In genomic region chr16:4847774-4848587, GRCh38 we compare ENCODE assay signal across 9 cellular contexts. TPM values are rescaled to one million over a fixed set of nuclear protein-coding genes. Genes with fewer than 3 reads are reported as not detected.
A peak's percentile ranks its signal among the peaks of the same experiment; 100 is the strongest.
DNase-seq lines count a peak whose midpoint lies in the region; ATAC-seq and TF ChIP-seq lines count a peak whose summit lies in the region.
"Had no signal": no experiment of that assay in that cellular context is flagged by ENCODE, and none has a peak within 500 bp of the region (broad histone marks: within the 10 kb centered on the region; RNA-seq: fewer than 3 reads in every experiment).

No MANE protein-coding gene starts in this region.

- WGBS in body of pancreas, 2 donors: 0 to 1% methylated on average over 8 to 72 of the region's 83 CpGs
- WGBS in smooth muscle cell (ENCODE audit: low lambda C conversion rate): under 1% methylated on average over 83 of the region's 83 CpGs

- DNase-seq in CD4-positive, alpha-beta T cell: peak; percentile 5 to 44 (median 19)
- DNase-seq in T-cell (peak in 24 of 34 experiments; percentile 1 to 57 (median 14)), body of pancreas (peak; percentile 75 to 87 (median 78)), iPS-NIHi11 (ENCODE audit: low spot score) (peak; percentile 66), smooth muscle cell (lab: John Stamatoyannopoulos, UW; ENCODE audit: unreplicated experiment) (no peak), NCI-H510A treated with DMSO at 0.1 percent for 48 hours (lab: John Stamatoyannopoulos, UW) (no peak)

- peak overlapping the region; percentile 94 for H3K9ac ChIP-seq in smooth muscle cell (ENCODE audit: low read depth)

- peak overlapping the region; percentile 91 for H3K4me2 ChIP-seq in smooth muscle cell

- H3K27ac Mint-ChIP-seq in CD4-positive, alpha-beta T cell: peak overlapping the region; percentile 85
- H3K27ac Mint-ChIP-seq in T-cell: peak overlapping the region; percentile 75 to 86

- no peaks in the 10 kb centered on the region for H3K27me3 Mint-ChIP-seq in CD4-positive, alpha-beta T cell
- H3K27me3 Mint-ChIP-seq in T-cell: no peaks in the 10 kb centered on the region

- no peaks in the 10 kb centered on the region for H3K9me3 Mint-ChIP-seq in CD4-positive, alpha-beta T cell
- H3K9me3 Mint-ChIP-seq in T-cell: no peaks in the 10 kb centered on the region

- TF ChIP-seq POLR2A in body of pancreas (IDR thresholded peaks at IDR 0.05): no peak

- H3K4me3 ChIP-seq in body of pancreas (peak overlapping the region; percentile 60 to 94), smooth muscle cell (peak overlapping the region; percentile 82)

- H3K4me3 Mint-ChIP-seq in CD4-positive, alpha-beta T cell: peak overlapping the region; percentile 86
- H3K4me3 Mint-ChIP-seq in T-cell: peak overlapping the region; percentile 88 to 90 (median 88)

- POLR2A ChIA-PET in CD4-positive, alpha-beta T cell (lab: Charles Lee): interaction anchor here (0.7 to 2.6 kb wide), 7 partner anchors 14 to 232 kb away, joined by 3 to 14 read pairs (median 5); partner anchors contain the start of genes ANKS3, DNAAF8, ROGDI and SEC14L5
- POLR2A ChIA-PET in T-cell (lab: Charles Lee): no interaction called here

- H3K36me3 ChIP-seq in body of pancreas (replicated peaks in 1 of 2; ENCODE audit: insufficient read depth in 1 of 2, low read depth in 2 of 2): peaks cover 0 to 13% of the 10 kb centered on the region in 2 donors
- H3K36me3 ChIP-seq in smooth muscle cell (ENCODE audit: low read depth): peaks cover 6% of the 10 kb centered on the region

- H3K9me3 ChIP-seq in CD4-positive, alpha-beta T cell (ENCODE audit: control insufficient read depth, low read length): no peaks in the 10 kb centered on the region
- H3K9me3 ChIP-seq in body of pancreas: no peaks in the 10 kb centered on the region
- no peaks in the 10 kb centered on the region for H3K9me3 ChIP-seq in smooth muscle cell (replicated peaks; ENCODE audit: low read depth)

- H3K27me3 ChIP-seq in CD4-positive, alpha-beta T cell (ENCODE audit: control insufficient read depth, insufficient read depth, low read length): no peaks in the 10 kb centered on the region
- H3K27me3 ChIP-seq in body of pancreas (no peaks in the 10 kb centered on the region), smooth muscle cell (ENCODE audit: low read depth) (no peaks in the 10 kb centered on the region)

- H3F3A ChIP-seq in smooth muscle cell (ENCODE audit: low read depth): peaks cover 5% of the 10 kb centered on the region

- H3K4me1 Mint-ChIP-seq in CD4-positive, alpha-beta T cell (ENCODE audit: low read depth): peaks cover 64% of the 10 kb centered on the region
- peaks cover 56 to 65% (median 64%) of the 10 kb centered on the region in 3 donors for H3K4me1 Mint-ChIP-seq in T-cell

- H3K4me1 ChIP-seq in body of pancreas: peaks cover 47% of the 10 kb centered on the region
- H3K4me1 ChIP-seq in smooth muscle cell (ENCODE audit: low read depth): peaks cover 32% of the 10 kb centered on the region

- peak overlapping the region; percentile 93 for H3K27ac ChIP-seq in CD4-positive, alpha-beta T cell (ENCODE audit: low read depth, low read length)
- H3K27ac ChIP-seq in body of pancreas (peak overlapping the region; percentile 89 to 99 (median 94)), smooth muscle cell (ENCODE audit: low read depth) (peak overlapping the region; percentile 92)

- peak overlapping the region; percentile 91 for H2AFZ ChIP-seq in smooth muscle cell (ENCODE audit: low read depth)

- H3K36me3 Mint-ChIP-seq in CD4-positive, alpha-beta T cell (ENCODE audit: low read depth): peaks cover 49% of the 10 kb centered on the region
- H3K36me3 Mint-ChIP-seq in T-cell: peaks cover 9% of the 10 kb centered on the region

- intact Hi-C loops in CD4-positive, alpha-beta T cell (cut with DNase I, micrococcal nuclease): loop anchor here in 1 of 2 experiments (1.0 to 10.0 kb wide), 7 partner anchors 43 to 596 kb away; partner anchors contain the start of genes ALG1, ANKS3, DNAAF8 and NAGPA
- intact Hi-C loops in body of pancreas (cut with DNase I): no loop called here

- CTCF ChIA-PET in CD4-positive, alpha-beta T cell (lab: Charles Lee): interaction anchor here (0.9 to 1.2 kb wide), 2 partner anchors 232 to 237 kb away, joined by 3 read pairs; no protein-coding TSS in a partner anchor
- CTCF ChIA-PET in T-cell (lab: Charles Lee): no interaction called here

- no peak for TF ChIP-seq CTCF in CD4-positive, alpha-beta T cell (IDR thresholded peaks at IDR 0.05)
- TF ChIP-seq CTCF in body of pancreas (IDR thresholded peaks at IDR 0.05) (no peak), smooth muscle cell (IDR thresholded peaks at IDR 0.05; ENCODE audit: borderline replicate concordance, insufficient read depth, poor library complexity, severe bottlenecking) (no peak)

- peaks cover 83% of the 10 kb centered on the region for H3K79me2 ChIP-seq in smooth muscle cell (ENCODE audit: low read depth)

- H4K20me1 ChIP-seq in smooth muscle cell (ENCODE audit: low read depth): peaks cover 70% of the 10 kb centered on the region

- peak; percentile 5 for ATAC-seq in CD4-positive, alpha-beta T cell (ENCODE audit: poor library complexity)
- ATAC-seq in GM19395 (IDR thresholded peaks at IDR 0.05; ENCODE audit: unreplicated experiment): peak; percentile 23
- peak; percentile 11 for ATAC-seq in HG03457 (IDR thresholded peaks at IDR 0.05; ENCODE audit: unreplicated experiment)
- ATAC-seq in T-cell (replicated peaks in 1 of 4): peak; percentile 7 to 25 (median 17)
- ATAC-seq in body of pancreas: peak; percentile 22

RNA-seq across cellular contexts. Expression of gene UBN1, which starts 0.7 kb away (rescaled TPM):
- total RNA-seq in CD4-positive, alpha-beta T cell: 10 to 100 TPM; 45.7 to 45.8 TPM
- total RNA-seq in T-cell (10 to 100 TPM; 41.8 to 53.7 (median 48.2) TPM), body of pancreas (10 to 100 TPM; 20.8 to 41.2 TPM), smooth muscle cell (18.8 and 29.7 TPM in 2 replicates)
- polyA plus RNA-seq in smooth muscle cell: 16.2 and 23.4 TPM in 2 replicates

RNA-seq across cellular contexts. Expression of gene GLYR1, which starts 0.9 kb away (rescaled TPM):
- total RNA-seq in CD4-positive, alpha-beta T cell: 10 to 100 TPM; 71.7 to 77.2 TPM
- 100 to 1,000 TPM in 3 of 5 donors, 10 to 100 TPM in 2; 95.5 to 106 (median 102) TPM for total RNA-seq in T-cell
- 10 to 100 TPM; 19.7 to 27.7 TPM for total RNA-seq in body of pancreas
- 26.4 and 27.8 TPM in 2 replicates for total RNA-seq in smooth muscle cell
- 28.9 and 35.1 TPM in 2 replicates for polyA plus RNA-seq in smooth muscle cell

RNA-seq across cellular contexts. Expression of gene ROGDI, which starts 45.5 kb away (rescaled TPM):
- 10 to 100 TPM in 1 of 2 experiments, 1 to 10 TPM in 1; 9.4 to 11.0 TPM for total RNA-seq in CD4-positive, alpha-beta T cell
- 10 to 100 TPM; 12.1 to 20.2 (median 13.2) TPM for total RNA-seq in T-cell
- 10 to 100 TPM; 21.8 to 25.9 TPM for total RNA-seq in body of pancreas
- total RNA-seq in smooth muscle cell: 21.6 and 32.1 TPM in 2 replicates
- 45.6 and 48.7 TPM in 2 replicates for polyA plus RNA-seq in smooth muscle cell

RNA-seq across cellular contexts. Expression of gene SMIM22, which starts 52.8 kb away (rescaled TPM):
- total RNA-seq in CD4-positive, alpha-beta T cell: not detected
- total RNA-seq in T-cell: not detected
- total RNA-seq in body of pancreas: 10 to 100 TPM in 1 of 2 donors, 1 to 10 TPM in 1; 4.7 to 29.3 TPM
- not detected in 2 replicates for total RNA-seq in smooth muscle cell
- 0.29 TPM in 1 of 2 replicates, not detected in the other for polyA plus RNA-seq in smooth muscle cell
- total RNA-seq: T-helper 1 cell treated with Interleukin-12 subunit alpha and Interleukin-12 subunit beta and Interleukin-4 antibody, amounts not matched to agents 30 ng/mL and 1 ng/mL, for 36 hours had no signal

RNA-seq across cellular contexts. Expression of gene SEPTIN12, which starts 59.8 kb away (rescaled TPM):
- total RNA-seq in CD4-positive, alpha-beta T cell: not detected
- total RNA-seq in T-cell (not detected), body of pancreas (not detected), smooth muscle cell (not detected in 2 replicates)
- polyA plus RNA-seq in smooth muscle cell: 0.52 TPM in 1 of 2 replicates, not detected in the other
- total RNA-seq: T-helper 1 cell treated with Interleukin-12 subunit alpha and Interleukin-12 subunit beta and Interleukin-4 antibody, amounts not matched to agents 30 ng/mL and 1 ng/mL, for 36 hours had no signal

Comparison
In these comparisons a context has a peak if more than half of its experiments do, and no peak if none do; other contexts are left out.
1. DNase-seq: peak in CD4-positive, alpha-beta T cell (10 of 10), T-cell (24 of 34), body of pancreas (4 of 4) and iPS-NIHi11 (single experiment); none in smooth muscle cell (single experiment) and NCI-H510A treated with DMSO at 0.1 percent for 48 hours (single experiment).
2. Peak in every context shown above with its lines, with median percentiles within 50 percentile points of each other: ATAC-seq and H3K27ac ChIP-seq.